Comparison of ENCODE assay signal across 2 cellular contexts in the genomic region with DNA sequence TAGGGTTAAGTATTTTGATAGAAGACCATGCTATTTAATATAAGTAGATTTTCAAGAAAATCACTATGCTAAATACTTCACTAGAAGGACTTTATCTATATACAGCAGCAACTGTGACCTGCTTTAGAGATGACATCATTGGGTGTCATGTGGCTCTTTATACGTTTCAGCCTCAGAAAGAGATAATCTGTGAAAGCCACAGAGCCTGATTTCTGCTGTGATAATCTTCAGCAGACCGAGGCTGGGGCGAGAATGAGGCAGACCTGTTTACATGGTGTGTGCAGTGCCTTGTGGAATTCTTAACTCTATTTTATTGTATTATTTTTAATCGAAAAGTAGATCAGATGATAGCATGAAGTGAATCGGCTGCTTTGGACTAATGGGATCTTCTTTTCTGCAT.
TF ChIP-seq lines count a peak whose summit lies in the region.

No MANE protein-coding gene starts in this region.

TF ChIP-seq in HepG2, 621 proteins besides CTCF, POLR2A, EP300 and RAD21 (continued from another document):
- TF ChIP-seq, protein P1, sequence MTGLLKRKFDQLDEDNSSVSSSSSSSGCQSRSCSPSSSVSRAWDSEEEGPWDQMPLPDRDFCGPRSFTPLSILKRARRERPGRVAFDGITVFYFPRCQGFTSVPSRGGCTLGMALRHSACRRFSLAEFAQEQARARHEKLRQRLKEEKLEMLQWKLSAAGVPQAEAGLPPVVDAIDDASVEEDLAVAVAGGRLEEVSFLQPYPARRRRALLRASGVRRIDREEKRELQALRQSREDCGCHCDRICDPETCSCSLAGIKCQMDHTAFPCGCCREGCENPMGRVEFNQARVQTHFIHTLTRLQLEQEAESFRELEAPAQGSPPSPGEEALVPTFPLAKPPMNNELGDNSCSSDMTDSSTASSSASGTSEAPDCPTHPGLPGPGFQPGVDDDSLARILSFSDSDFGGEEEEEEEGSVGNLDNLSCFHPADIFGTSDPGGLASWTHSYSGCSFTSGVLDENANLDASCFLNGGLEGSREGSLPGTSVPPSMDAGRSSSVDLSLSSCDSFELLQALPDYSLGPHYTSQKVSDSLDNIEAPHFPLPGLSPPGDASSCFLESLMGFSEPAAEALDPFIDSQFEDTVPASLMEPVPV (CRISPR knock-in tag; IDR thresholded peaks at IDR 0.05) = no peak
- TF ChIP-seq POLR2AphosphoS5 (IDR thresholded peaks at IDR 0.05; ENCODE audit: low read depth, low read length) = no peak

TF ChIP-seq in SK-N-SH, 30 proteins besides CTCF, POLR2A, EP300 and RAD21 (continued from another document):
- TF ChIP-seq, protein P2, sequence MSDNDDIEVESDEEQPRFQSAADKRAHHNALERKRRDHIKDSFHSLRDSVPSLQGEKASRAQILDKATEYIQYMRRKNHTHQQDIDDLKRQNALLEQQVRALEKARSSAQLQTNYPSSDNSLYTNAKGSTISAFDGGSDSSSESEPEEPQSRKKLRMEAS (IDR thresholded peaks at IDR 0.05; ENCODE audit: low read depth) = no peak
- TF ChIP-seq SMC3 (IDR thresholded peaks at IDR 0.05; ENCODE audit: low read depth, low read length) (no peak), JUND (IDR thresholded peaks at IDR 0.05) (no peak), FOXM1 (IDR thresholded peaks at IDR 0.05; ENCODE audit: low read depth) (no peak), RFX5 (IDR thresholded peaks at IDR 0.05; ENCODE audit: low read length) (peak; percentile 72; the same call in 1 of the 2 replicates), ELF1 (IDR thresholded peaks at IDR 0.05) (no peak), YY1 (IDR thresholded peaks at IDR 0.05; ENCODE audit: low read depth) (no peak), EZH2phosphoT487 (IDR thresholded peaks at IDR 0.05; ENCODE audit: borderline replicate concordance, low read depth) (no peak), NRF1 (IDR thresholded peaks at IDR 0.05; ENCODE audit: low read depth, low read length) (no peak), RCOR1 (IDR thresholded peaks at IDR 0.05; ENCODE audit: low read length) (peak; percentile 84; the same call in 1 of the 2 replicates), MEF2A (IDR thresholded peaks at IDR 0.05; ENCODE audit: borderline replicate concordance, low read depth) (no peak), TCF12 (IDR thresholded peaks at IDR 0.05) (no peak), TEAD4 (IDR thresholded peaks at IDR 0.05; ENCODE audit: borderline replicate concordance, insufficient read depth) (no peak), GABPA (IDR thresholded peaks at IDR 0.05; ENCODE audit: low read depth) (no peak), FOXJ3 (CRISPR knock-in tag; IDR thresholded peaks at IDR 0.05) (0 out of 2 replicates have a peak, but pooled peaks have one; percentile 59), MXI1 (IDR thresholded peaks at IDR 0.05; ENCODE audit: low read depth, low read length) (peak; percentile 28; the same call in 1 of the 2 replicates)
- TF ChIP-seq, protein P3, sequence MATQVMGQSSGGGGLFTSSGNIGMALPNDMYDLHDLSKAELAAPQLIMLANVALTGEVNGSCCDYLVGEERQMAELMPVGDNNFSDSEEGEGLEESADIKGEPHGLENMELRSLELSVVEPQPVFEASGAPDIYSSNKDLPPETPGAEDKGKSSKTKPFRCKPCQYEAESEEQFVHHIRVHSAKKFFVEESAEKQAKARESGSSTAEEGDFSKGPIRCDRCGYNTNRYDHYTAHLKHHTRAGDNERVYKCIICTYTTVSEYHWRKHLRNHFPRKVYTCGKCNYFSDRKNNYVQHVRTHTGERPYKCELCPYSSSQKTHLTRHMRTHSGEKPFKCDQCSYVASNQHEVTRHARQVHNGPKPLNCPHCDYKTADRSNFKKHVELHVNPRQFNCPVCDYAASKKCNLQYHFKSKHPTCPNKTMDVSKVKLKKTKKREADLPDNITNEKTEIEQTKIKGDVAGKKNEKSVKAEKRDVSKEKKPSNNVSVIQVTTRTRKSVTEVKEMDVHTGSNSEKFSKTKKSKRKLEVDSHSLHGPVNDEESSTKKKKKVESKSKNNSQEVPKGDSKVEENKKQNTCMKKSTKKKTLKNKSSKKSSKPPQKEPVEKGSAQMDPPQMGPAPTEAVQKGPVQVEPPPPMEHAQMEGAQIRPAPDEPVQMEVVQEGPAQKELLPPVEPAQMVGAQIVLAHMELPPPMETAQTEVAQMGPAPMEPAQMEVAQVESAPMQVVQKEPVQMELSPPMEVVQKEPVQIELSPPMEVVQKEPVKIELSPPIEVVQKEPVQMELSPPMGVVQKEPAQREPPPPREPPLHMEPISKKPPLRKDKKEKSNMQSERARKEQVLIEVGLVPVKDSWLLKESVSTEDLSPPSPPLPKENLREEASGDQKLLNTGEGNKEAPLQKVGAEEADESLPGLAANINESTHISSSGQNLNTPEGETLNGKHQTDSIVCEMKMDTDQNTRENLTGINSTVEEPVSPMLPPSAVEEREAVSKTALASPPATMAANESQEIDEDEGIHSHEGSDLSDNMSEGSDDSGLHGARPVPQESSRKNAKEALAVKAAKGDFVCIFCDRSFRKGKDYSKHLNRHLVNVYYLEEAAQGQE (IDR thresholded peaks at IDR 0.05; ENCODE audit: low read depth, low read length) = no peak
- TF ChIP-seq, protein P4, sequence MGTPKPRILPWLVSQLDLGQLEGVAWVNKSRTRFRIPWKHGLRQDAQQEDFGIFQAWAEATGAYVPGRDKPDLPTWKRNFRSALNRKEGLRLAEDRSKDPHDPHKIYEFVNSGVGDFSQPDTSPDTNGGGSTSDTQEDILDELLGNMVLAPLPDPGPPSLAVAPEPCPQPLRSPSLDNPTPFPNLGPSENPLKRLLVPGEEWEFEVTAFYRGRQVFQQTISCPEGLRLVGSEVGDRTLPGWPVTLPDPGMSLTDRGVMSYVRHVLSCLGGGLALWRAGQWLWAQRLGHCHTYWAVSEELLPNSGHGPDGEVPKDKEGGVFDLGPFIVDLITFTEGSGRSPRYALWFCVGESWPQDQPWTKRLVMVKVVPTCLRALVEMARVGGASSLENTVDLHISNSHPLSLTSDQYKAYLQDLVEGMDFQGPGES (IDR thresholded peaks at IDR 0.05; ENCODE audit: low read depth, low read length) = no peak
- TF ChIP-seq, protein P5, sequence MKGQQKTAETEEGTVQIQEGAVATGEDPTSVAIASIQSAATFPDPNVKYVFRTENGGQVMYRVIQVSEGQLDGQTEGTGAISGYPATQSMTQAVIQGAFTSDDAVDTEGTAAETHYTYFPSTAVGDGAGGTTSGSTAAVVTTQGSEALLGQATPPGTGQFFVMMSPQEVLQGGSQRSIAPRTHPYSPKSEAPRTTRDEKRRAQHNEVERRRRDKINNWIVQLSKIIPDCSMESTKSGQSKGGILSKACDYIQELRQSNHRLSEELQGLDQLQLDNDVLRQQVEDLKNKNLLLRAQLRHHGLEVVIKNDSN (IDR thresholded peaks at IDR 0.05; ENCODE audit: borderline replicate concordance, low read depth) = no peak
- TF ChIP-seq, protein P6, sequence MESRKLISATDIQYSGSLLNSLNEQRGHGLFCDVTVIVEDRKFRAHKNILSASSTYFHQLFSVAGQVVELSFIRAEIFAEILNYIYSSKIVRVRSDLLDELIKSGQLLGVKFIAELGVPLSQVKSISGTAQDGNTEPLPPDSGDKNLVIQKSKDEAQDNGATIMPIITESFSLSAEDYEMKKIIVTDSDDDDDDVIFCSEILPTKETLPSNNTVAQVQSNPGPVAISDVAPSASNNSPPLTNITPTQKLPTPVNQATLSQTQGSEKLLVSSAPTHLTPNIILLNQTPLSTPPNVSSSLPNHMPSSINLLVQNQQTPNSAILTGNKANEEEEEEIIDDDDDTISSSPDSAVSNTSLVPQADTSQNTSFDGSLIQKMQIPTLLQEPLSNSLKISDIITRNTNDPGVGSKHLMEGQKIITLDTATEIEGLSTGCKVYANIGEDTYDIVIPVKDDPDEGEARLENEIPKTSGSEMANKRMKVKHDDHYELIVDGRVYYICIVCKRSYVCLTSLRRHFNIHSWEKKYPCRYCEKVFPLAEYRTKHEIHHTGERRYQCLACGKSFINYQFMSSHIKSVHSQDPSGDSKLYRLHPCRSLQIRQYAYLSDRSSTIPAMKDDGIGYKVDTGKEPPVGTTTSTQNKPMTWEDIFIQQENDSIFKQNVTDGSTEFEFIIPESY (IDR thresholded peaks at IDR 0.05; ENCODE audit: borderline replicate concordance, low read depth) = no peak
